In genomic region chr6:144334150-144334708, GRCh38 we compare ENCODE assay signal across 9 cellular contexts. TPM values are rescaled to one million over a fixed set of nuclear protein-coding genes. Genes with fewer than 3 reads are reported as not detected.
DNase-seq lines count a peak whose midpoint lies in the region; ATAC-seq and TF ChIP-seq lines count a peak whose summit lies in the region.
"Had no signal": no experiment of that assay in that cellular context is flagged by ENCODE, and none has a peak within 500 bp of the region (broad histone marks: within the 10 kb centered on the region; RNA-seq: fewer than 3 reads in every experiment).

No MANE protein-coding gene starts in this region.

- WGBS in stomach, 5 donors = 53 to 64% (median 56%) methylated on average over 12 of the region's 12 CpGs

- peak overlapping the region; percentile 31 for H3K27ac ChIP-seq in left ventricle myocardium inferior (replicated peaks)
- peak overlapping the region in 4 of 5 donors; percentile 15 to 52 (median 30) for H3K27ac ChIP-seq in stomach
- H3K27ac ChIP-seq: C4-2B had no signal

- H3K9me3 ChIP-seq in left ventricle myocardium inferior (replicated peaks) = no peaks in the 10 kb centered on the region
- H3K9me3 ChIP-seq in stomach = no peaks in the 10 kb centered on the region

- H3K4me1 ChIP-seq in left ventricle myocardium inferior (peaks cover 77% of the 10 kb centered on the region), stomach (peaks cover 31 to 82% (median 68%) of the 10 kb centered on the region in 4 donors)

- no peak for TF ChIP-seq POLR2A in stomach (IDR thresholded peaks at IDR 0.05)

- H3K36me3 ChIP-seq in left ventricle myocardium inferior (no peaks in the 10 kb centered on the region), stomach (no peaks in the 10 kb centered on the region)

- H3K27me3 ChIP-seq in left ventricle myocardium inferior (ENCODE audit: low read depth) = no peaks in the 10 kb centered on the region
- no peaks in the 10 kb centered on the region for H3K27me3 ChIP-seq in stomach

- no peak for ATAC-seq in left cardiac atrium
- peak; percentile 51 for ATAC-seq in HG03521 (IDR thresholded peaks at IDR 0.05; ENCODE audit: unreplicated experiment)
- ATAC-seq in left colon = peak; percentile 58

- no peak for TF ChIP-seq CTCF in left ventricle myocardium inferior (IDR thresholded peaks at IDR 0.05; ENCODE audit: borderline replicate concordance)
- no peak for TF ChIP-seq CTCF in stomach (IDR thresholded peaks at IDR 0.05)

- intact Hi-C loops in left ventricle myocardium inferior (cut with micrococcal nuclease) (no loop called here), left cardiac atrium (cut with DNase I) (no loop called here), left colon (cut with DNase I, micrococcal nuclease) (no loop called here), stomach (cut with DNase I; ENCODE audit: low total_unique reads) (no loop called here)

- H3K4me3 ChIP-seq in left ventricle myocardium inferior = peak overlapping the region; percentile 14
- no peak overlapping the region for H3K4me3 ChIP-seq in stomach

- no peak for TF ChIP-seq EP300 in stomach (IDR thresholded peaks at IDR 0.05)

- DNase-seq in left ventricle myocardium inferior = no peak
- DNase-seq in left cardiac atrium = no peak
- peak; percentile 51 to 60 for DNase-seq in activated CD4-positive, alpha-beta T cell treated with anti-CD3 and anti-CD28 coated beads, Interleukin-2, amount 50 U/mL, for 48 hours
- DNase-seq in left colon = peak; percentile 60 to 62
- no peak for DNase-seq in stomach
- DNase-seq in NCI-H446 treated with DMSO at 0.1 percent for 48 hours (lab: John Stamatoyannopoulos, UW) = no peak
- no peak for DNase-seq in NCI-H187 (lab: John Stamatoyannopoulos, UW)

RNA-seq across cellular contexts. Expression of gene UTRN, which starts 49.1 kb away (rescaled TPM):
- total RNA-seq in left ventricle myocardium inferior (68.3 TPM), left cardiac atrium (10 to 100 TPM; 79.8 to 86.0 TPM), left colon (10 to 100 TPM; 88.3 to 89.5 TPM), stomach (100 to 1,000 TPM in 4 of 5 donors, 10 to 100 TPM in 1; 60.3 to 218 (median 190) TPM)
- polyA plus RNA-seq in stomach = 10 to 100 TPM in 2 of 3 donors, 1 to 10 TPM in 1; 5.4 to 16.0 (median 12.0) TPM

Comparison
In these comparisons a context has a peak if more than half of its experiments do, and no peak if none do; other contexts are left out.
1. DNase-seq: peak in activated CD4-positive, alpha-beta T cell treated with anti-CD3 and anti-CD28 coated beads, Interleukin-2, amount 50 U/mL, for 48 hours (2 of 2) and left colon (2 of 2); none in left ventricle myocardium inferior (single experiment), left cardiac atrium (single experiment), stomach (single experiment), NCI-H446 treated with DMSO at 0.1 percent for 48 hours (single experiment) and NCI-H187 (0 of 2).
2. ATAC-seq: peak in HG03521 (single experiment) and left colon (single experiment); none in left cardiac atrium (0 of 2).